Comparison of ENCODE assay signal across 15 cellular contexts in genomic region chr17:83054518-83055125, GRCh38. TPM values are rescaled to one million over a fixed set of nuclear protein-coding genes. Genes with fewer than 3 reads are reported as not detected.
A peak's percentile ranks its signal among the peaks of the same experiment; 100 is the strongest.
DNase-seq lines count a peak whose midpoint lies in the region; ATAC-seq and TF ChIP-seq lines count a peak whose summit lies in the region.
"Had no signal": no experiment of that assay in that cellular context is flagged by ENCODE, and none has a peak within 500 bp of the region (broad histone marks: within the 10 kb centered on the region; RNA-seq: fewer than 3 reads in every experiment).

No MANE protein-coding gene starts in this region.

- DNase-seq in activated naive CD8-positive, alpha-beta T cell treated with anti-CD3 and anti-CD28 coated beads for 36 hours, result no peak
- DNase-seq in activated naive CD8-positive, alpha-beta T cell treated with anti-CD3 and anti-CD28 coated beads, Interleukin-2, amount 50 U/mL, for 24 hours, result no peak
- DNase-seq in left lung (peak in 1 of 2 donors; percentile 26), upper lobe of left lung (no peak), COLO829 (ENCODE audit: low spot score) (no peak), NCI-H146 treated with DMSO at 0.1 percent for 48 hours (lab: John Stamatoyannopoulos, UW; ENCODE audit: unreplicated experiment) (no peak), COLO668 (lab: John Stamatoyannopoulos, UW; ENCODE audit: unreplicated experiment) (no peak)
- DNase-seq: activated CD4-positive, CD25-positive, alpha-beta regulatory T cell; DMS 273 treated with DMSO at 0.1 percent for 48 hours; hippocampal formation; MM.1S; NCI-H748 treated with DMSO at 0.1 percent for 48 hours; thyroid gland had no signal

- H3K36me3 Mint-ChIP-seq in activated naive CD8-positive, alpha-beta T cell treated with anti-CD3 and anti-CD28 coated beads for 36 hours, result peaks cover 3% of the 10 kb centered on the region
- H3K36me3 Mint-ChIP-seq in activated naive CD8-positive, alpha-beta T cell treated with anti-CD3 and anti-CD28 coated beads, Interleukin-2, amount 50 U/mL, for 24 hours (ENCODE audit: low read depth), result no peaks in the 10 kb centered on the region

- no peaks in the 10 kb centered on the region for H3K9me3 ChIP-seq in left lung
- H3K9me3 ChIP-seq in upper lobe of left lung, result no peaks in the 10 kb centered on the region
- H3K9me3 ChIP-seq: thyroid gland had no signal

- no peak for ATAC-seq in activated naive CD8-positive, alpha-beta T cell treated with anti-CD3 and anti-CD28 coated beads, Interleukin-2, amount 50 U/mL, for 24 hours
- no peak for ATAC-seq in left lung
- no peak for ATAC-seq in upper lobe of left lung (ENCODE audit: low FRiP score in 2 of 2)

- TF ChIP-seq POLR2A in upper lobe of left lung (IDR thresholded peaks at IDR 0.05), result no peak

- H3K4me1 ChIP-seq in left lung, result peaks cover 8 to 41% of the 10 kb centered on the region in 2 donors
- peaks cover 17 to 34% (median 27%) of the 10 kb centered on the region in 4 donors for H3K4me1 ChIP-seq in upper lobe of left lung

- H3K27ac ChIP-seq in adipose tissue (ENCODE audit: low read depth, low read length), result peak overlapping the region; percentile 11
- peak overlapping the region; percentile 29 to 88 for H3K27ac ChIP-seq in left lung
- H3K27ac ChIP-seq in upper lobe of left lung, result peak overlapping the region; percentile 42 to 81 (median 74)

- H3K9me3 Mint-ChIP-seq in activated naive CD8-positive, alpha-beta T cell treated with anti-CD3 and anti-CD28 coated beads for 36 hours, result no peaks in the 10 kb centered on the region
- H3K9me3 Mint-ChIP-seq in activated naive CD8-positive, alpha-beta T cell treated with anti-CD3 and anti-CD28 coated beads, Interleukin-2, amount 50 U/mL, for 24 hours, result no peaks in the 10 kb centered on the region
- H3K9me3 Mint-ChIP-seq: activated T-helper 1 cell treated with anti-CD3 and anti-CD28 coated beads, Interleukin-12 subunit alpha, Interleukin-12 subunit beta, Interleukin-2, Interleukin-4 antibody, amounts not matched to agents 30 ng/mL and 10 ng/mL and 1 ng/mL, durations not matched to agents 14 hours and 24 hours and 36 hours had no signal

- H3K4me3 Mint-ChIP-seq in activated naive CD8-positive, alpha-beta T cell treated with anti-CD3 and anti-CD28 coated beads for 36 hours, result no peak overlapping the region
- no peak overlapping the region for H3K4me3 Mint-ChIP-seq in activated naive CD8-positive, alpha-beta T cell treated with anti-CD3 and anti-CD28 coated beads, Interleukin-2, amount 50 U/mL, for 24 hours
- H3K4me3 Mint-ChIP-seq: activated T-helper 1 cell treated with anti-CD3 and anti-CD28 coated beads, Interleukin-12 subunit alpha, Interleukin-12 subunit beta, Interleukin-2, Interleukin-4 antibody, amounts not matched to agents 30 ng/mL and 10 ng/mL and 1 ng/mL, durations not matched to agents 14 hours and 24 hours and 36 hours had no signal

- H3K36me3 ChIP-seq in left lung (no peaks in the 10 kb centered on the region), upper lobe of left lung (no peaks in the 10 kb centered on the region)
- H3K36me3 ChIP-seq: thyroid gland had no signal

- no peaks in the 10 kb centered on the region for H3K27me3 Mint-ChIP-seq in activated naive CD8-positive, alpha-beta T cell treated with anti-CD3 and anti-CD28 coated beads for 36 hours
- no peaks in the 10 kb centered on the region for H3K27me3 Mint-ChIP-seq in activated naive CD8-positive, alpha-beta T cell treated with anti-CD3 and anti-CD28 coated beads, Interleukin-2, amount 50 U/mL, for 24 hours

- no peak for TF ChIP-seq CTCF in left lung (IDR thresholded peaks at IDR 0.05)
- no peak for TF ChIP-seq CTCF in upper lobe of left lung (IDR thresholded peaks at IDR 0.05)

- no peak overlapping the region for H3K4me3 ChIP-seq in left lung
- H3K4me3 ChIP-seq in upper lobe of left lung, result no peak overlapping the region
- H3K4me3 ChIP-seq: thyroid gland had no signal

- intact Hi-C loops in left lung (cut with DNase I), result no loop called here

- TF ChIP-seq EP300 in upper lobe of left lung (IDR thresholded peaks at IDR 0.05), result no peak

- H3K27ac Mint-ChIP-seq in activated naive CD8-positive, alpha-beta T cell treated with anti-CD3 and anti-CD28 coated beads for 36 hours, result peak overlapping the region; percentile 26
- no peak overlapping the region for H3K27ac Mint-ChIP-seq in activated naive CD8-positive, alpha-beta T cell treated with anti-CD3 and anti-CD28 coated beads, Interleukin-2, amount 50 U/mL, for 24 hours

- no peaks in the 10 kb centered on the region for H3K27me3 ChIP-seq in left lung
- H3K27me3 ChIP-seq in upper lobe of left lung, result no peaks in the 10 kb centered on the region
- H3K27me3 ChIP-seq: thyroid gland had no signal

- H3K4me1 Mint-ChIP-seq in activated naive CD8-positive, alpha-beta T cell treated with anti-CD3 and anti-CD28 coated beads for 36 hours, result peaks cover 19% of the 10 kb centered on the region
- peaks cover 28% of the 10 kb centered on the region for H3K4me1 Mint-ChIP-seq in activated naive CD8-positive, alpha-beta T cell treated with anti-CD3 and anti-CD28 coated beads, Interleukin-2, amount 50 U/mL, for 24 hours

- WGBS in adipose tissue, 3 donors, result 88 to 95% (median 94%) methylated on average over 13 of the region's 13 CpGs
- 79 to 86% methylated on average over 10 to 13 of the region's 13 CpGs for WGBS in upper lobe of left lung, 2 donors

RNA-seq across cellular contexts. Expression of gene METRNL, which starts 24.8 kb away (rescaled TPM):
- total RNA-seq in activated naive CD8-positive, alpha-beta T cell treated with anti-CD3 and anti-CD28 coated beads for 36 hours, result 1 to 10 TPM; 4.7 to 5.9 TPM
- 100 to 1,000 TPM in 1 of 3 donors, 10 to 100 TPM in 2; 23.5 to 134 (median 93.3) TPM for polyA plus RNA-seq in adipose tissue
- total RNA-seq in left lung (10 to 100 TPM; 53.0 to 61.8 TPM), upper lobe of left lung (100 to 1,000 TPM in 2 of 6 donors, 10 to 100 TPM in 4; 59.4 to 120 (median 76.4) TPM)

Comparison
In these comparisons a context has a peak if more than half of its experiments do, and no peak if none do; other contexts are left out.
1. H3K27ac ChIP-seq: peak in every context shown above with its lines; median percentile 74 in upper lobe of left lung; 58 in left lung; 11 in adipose tissue.
2. RNA of gene METRNL, which starts 24.8 kb away (total RNA-seq): 59.4 to 120 TPM in upper lobe of left lung and 53.0 to 61.8 TPM in left lung; 4.7 to 5.9 TPM in activated naive CD8-positive, alpha-beta T cell treated with anti-CD3 and anti-CD28 coated beads for 36 hours; every median in the first group is over 4 times any median in the second.